ENCODE assay signal across 17 cellular contexts in genomic region chr11:122170815-122171475, GRCh38. TPM values are rescaled to one million over a fixed set of nuclear protein-coding genes. Genes with fewer than 3 reads are reported as not detected.
DNase-seq lines count a peak whose midpoint lies in the region; ATAC-seq and TF ChIP-seq lines count a peak whose summit lies in the region.
"Had no signal": no experiment of that assay in that cellular context is flagged by ENCODE, and none has a peak within 500 bp of the region (broad histone marks: within the 10 kb centered on the region; RNA-seq: fewer than 3 reads in every experiment).

No MANE protein-coding gene starts in this region.

- POLR2A ChIA-PET in BJ (lab: Charles Lee) = no interaction called here
- POLR2A ChIA-PET in activated CD4-positive, alpha-beta T cell treated with anti-CD3 and anti-CD28 coated beads, Interleukin-2, amount 10 ng/mL, durations not matched to agents 7 days and 5 days (lab: Charles Lee) = no interaction called here

- no peak overlapping the region for H3K27ac ChIP-seq in lung (ENCODE audit: low read depth in 1 of 2, low read length in 1 of 2)
- H3K27ac ChIP-seq: KMS-11, pancreas had no signal

- DNase-seq in BJ (ENCODE audit: low read depth) (peak; percentile 56), HS-5 (ENCODE audit: low read depth) (peak; percentile 86), astrocyte of the spinal cord (ENCODE audit: low read depth, low spot score) (peak; percentile 87), lung (ENCODE audit: low spot score) (no peak), posterior vena cava (ENCODE audit: low spot score) (no peak)
- DNase-seq in activated CD4-positive, alpha-beta T cell treated with anti-CD3 and anti-CD28 coated beads, Interleukin-2, amount 10 ng/mL, durations not matched to agents 7 days and 5 days = no peak
- DNase-seq: hippocampal formation; NCI-H2081 treated with DMSO at 0.1 percent for 48 hours; OCI-M1; pancreas; stimulated activated naive CD4-positive, alpha-beta T cell; T1000 had no signal

- H3K36me3 ChIP-seq in BJ (ENCODE audit: control insufficient read depth, insufficient read depth, low read length) = no peaks in the 10 kb centered on the region
- no peaks in the 10 kb centered on the region for H3K36me3 ChIP-seq in lung (ENCODE audit: control insufficient read depth in 2 of 2, insufficient read depth in 2 of 2, low read length in 2 of 2)
- H3K36me3 ChIP-seq: pancreas had no signal

- 92 to 96% methylated on average over 3 of the region's 3 CpGs for WGBS in lung, 2 donors

- CTCF ChIA-PET in BJ (lab: Yijun Ruan, JAX) = interaction anchor here (1.3 kb wide), 1 partner anchor 13 kb away, joined by 3 read pairs; no protein-coding TSS in a partner anchor
- CTCF ChIA-PET in activated CD4-positive, alpha-beta T cell treated with anti-CD3 and anti-CD28 coated beads, Interleukin-2, amount 10 ng/mL, durations not matched to agents 7 days and 5 days (lab: Charles Lee) = no interaction called here

- H3K27me3 Mint-ChIP-seq in activated CD4-positive, alpha-beta T cell treated with anti-CD3 and anti-CD28 coated beads, Interleukin-2, amount 10 ng/mL, durations not matched to agents 7 days and 5 days = no peaks in the 10 kb centered on the region

- TF ChIP-seq CTCF in BJ (IDR thresholded peaks at IDR 0.05; ENCODE audit: insufficient read depth, low read depth, low read length) = no peak
- no peak for TF ChIP-seq CTCF in astrocyte of the spinal cord (IDR thresholded peaks at IDR 0.05; ENCODE audit: low read depth, low read length)
- no peak for TF ChIP-seq CTCF in lung (IDR thresholded peaks at IDR 0.05; ENCODE audit: control extremely low read depth, extremely low read depth)

- no peaks in the 10 kb centered on the region for H3K27me3 ChIP-seq in BJ (ENCODE audit: control insufficient read depth, insufficient read depth, low read length)
- H3K27me3 ChIP-seq in lung (ENCODE audit: control insufficient read depth, insufficient read depth) = no peaks in the 10 kb centered on the region

- no peaks in the 10 kb centered on the region for H3K36me3 Mint-ChIP-seq in activated CD4-positive, alpha-beta T cell treated with anti-CD3 and anti-CD28 coated beads, Interleukin-2, amount 10 ng/mL, durations not matched to agents 7 days and 5 days (ENCODE audit: low read depth)
- H3K36me3 Mint-ChIP-seq: memory B cell had no signal

- no peak overlapping the region for H3K4me3 Mint-ChIP-seq in activated CD4-positive, alpha-beta T cell treated with anti-CD3 and anti-CD28 coated beads, Interleukin-2, amount 10 ng/mL, durations not matched to agents 7 days and 5 days
- H3K4me3 Mint-ChIP-seq: GM23338, memory B cell had no signal

- intact Hi-C loops in posterior vena cava (cut with DNase I) = no loop called here

- H3K4me3 ChIP-seq in BJ (ENCODE audit: low read depth, low read length) (no peak overlapping the region), astrocyte of the spinal cord (ENCODE audit: low read depth, low read length) (no peak overlapping the region), lung (no peak overlapping the region)
- H3K4me3 ChIP-seq: GM23338, pancreas had no signal

- H3K4me1 ChIP-seq in lung (ENCODE audit: control insufficient read depth in 2 of 2, insufficient read depth in 2 of 2, low read length in 2 of 2) = peaks cover 0 to 2% of the 10 kb centered on the region in 2 donors
- H3K4me1 ChIP-seq: pancreas had no signal

- no peak overlapping the region for H3K27ac Mint-ChIP-seq in activated CD4-positive, alpha-beta T cell treated with anti-CD3 and anti-CD28 coated beads, Interleukin-2, amount 10 ng/mL, durations not matched to agents 7 days and 5 days
- H3K27ac Mint-ChIP-seq: GM23338, memory B cell had no signal

- ATAC-seq in lung (ENCODE audit: insufficient read depth, low FRiP score) (peak; percentile 54), GM18502 (IDR thresholded peaks at IDR 0.05; ENCODE audit: poor library complexity, unreplicated experiment) (no peak), HG03342 (IDR thresholded peaks at IDR 0.05; ENCODE audit: unreplicated experiment) (no peak)
- ATAC-seq: GM23338 had no signal

- no peaks in the 10 kb centered on the region for H3K4me1 Mint-ChIP-seq in activated CD4-positive, alpha-beta T cell treated with anti-CD3 and anti-CD28 coated beads, Interleukin-2, amount 10 ng/mL, durations not matched to agents 7 days and 5 days
- H3K4me1 Mint-ChIP-seq: memory B cell had no signal

- in situ Hi-C loops in astrocyte of the spinal cord (cut with HindIII; ENCODE audit: low sequenced_read_pairs) = no loop called here

- no peaks in the 10 kb centered on the region for H3K9me3 Mint-ChIP-seq in activated CD4-positive, alpha-beta T cell treated with anti-CD3 and anti-CD28 coated beads, Interleukin-2, amount 10 ng/mL, durations not matched to agents 7 days and 5 days
- H3K9me3 Mint-ChIP-seq: GM23338, memory B cell had no signal

- peaks cover 0 to 1% of the 10 kb centered on the region in 2 donors for H3K9me3 ChIP-seq in lung (ENCODE audit: control insufficient read depth in 2 of 2, insufficient read depth in 1 of 2, low read length in 1 of 2)
- H3K9me3 ChIP-seq: pancreas had no signal

RNA-seq across cellular contexts. Expression of gene BLID, which starts 54.9 kb away (rescaled TPM):
- polyA plus RNA-seq in BJ (2011; rRNA removed) (0.16 and 0.37 TPM in 2 replicates), lung (not detected)
- polyA minus RNA-seq in BJ (2011; rRNA and poly(A)+ RNA removed) = 10.3 and 14.2 TPM in 2 replicates
- total RNA-seq in lung (1 to 10 TPM in 1 of 2 donors, under 1 TPM in 1; 0.25 to 4.5 TPM), posterior vena cava (1 to 10 TPM; 2.9 to 4.1 TPM)
- total RNA-seq in activated CD4-positive, alpha-beta T cell treated with anti-CD3 and anti-CD28 coated beads, Interleukin-2, amount 10 ng/mL, durations not matched to agents 7 days and 5 days = not detected
- total RNA-seq: GM23338, pancreas had no signal
- polyA plus RNA-seq: GM23338, pancreas had no signal

Comparison
In these comparisons a context has a peak if more than half of its experiments do, and no peak if none do; other contexts are left out.
1. DNase-seq: peak in BJ (single experiment), HS-5 (single experiment) and astrocyte of the spinal cord (single experiment); none in lung (single experiment), posterior vena cava (single experiment) and activated CD4-positive, alpha-beta T cell treated with anti-CD3 and anti-CD28 coated beads, Interleukin-2, amount 10 ng/mL, durations not matched to agents 7 days and 5 days (single experiment).